ENCODE assay signal across 1 cellular context in the genomic region with DNA sequence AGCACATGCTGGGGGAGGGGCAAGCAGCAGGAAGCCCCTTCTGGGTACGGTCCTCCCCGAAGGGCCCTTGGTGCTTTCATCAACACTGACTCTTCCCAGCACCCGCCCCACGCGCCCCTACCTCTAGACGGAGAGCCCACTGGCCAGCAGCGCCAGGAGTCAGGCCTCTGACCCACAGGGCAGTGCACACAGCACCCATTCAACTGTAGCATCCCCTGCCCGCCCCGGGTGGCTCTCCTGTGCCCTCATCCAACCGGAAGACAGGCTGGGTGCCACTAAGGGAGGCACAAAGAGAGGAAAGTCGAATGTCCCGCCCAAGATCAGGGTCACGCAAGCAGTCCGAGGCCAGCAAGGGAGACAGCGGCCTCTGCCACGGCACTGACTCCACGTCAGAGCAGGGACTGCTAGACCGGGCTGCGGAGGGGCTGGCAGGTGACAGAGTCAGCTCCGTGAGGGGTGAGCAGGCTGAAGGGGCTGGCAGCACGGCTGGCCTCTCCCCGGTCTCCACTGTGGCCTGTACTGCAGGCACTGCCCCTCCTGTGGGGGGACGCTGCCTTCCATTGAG.
TF ChIP-seq lines count a peak whose summit lies in the region.

No MANE protein-coding gene starts in this region.

TF ChIP-seq in liver, 16 proteins besides CTCF, POLR2A, EP300 and RAD21:
- TF ChIP-seq REST (IDR thresholded peaks at IDR 0.05) (no peak), HNF4A (conservative IDR thresholded peaks at IDR 0.05) (peak; percentile 24 to 51), RXRA (IDR thresholded peaks at IDR 0.05) (peak; percentile 12 to 61)
- TF ChIP-seq, protein P1, sequence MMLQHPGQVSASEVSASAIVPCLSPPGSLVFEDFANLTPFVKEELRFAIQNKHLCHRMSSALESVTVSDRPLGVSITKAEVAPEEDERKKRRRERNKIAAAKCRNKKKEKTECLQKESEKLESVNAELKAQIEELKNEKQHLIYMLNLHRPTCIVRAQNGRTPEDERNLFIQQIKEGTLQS (IDR thresholded peaks at IDR 0.05), result no peak
